15 cellular contexts compared by ENCODE assay signal in the genomic region with DNA sequence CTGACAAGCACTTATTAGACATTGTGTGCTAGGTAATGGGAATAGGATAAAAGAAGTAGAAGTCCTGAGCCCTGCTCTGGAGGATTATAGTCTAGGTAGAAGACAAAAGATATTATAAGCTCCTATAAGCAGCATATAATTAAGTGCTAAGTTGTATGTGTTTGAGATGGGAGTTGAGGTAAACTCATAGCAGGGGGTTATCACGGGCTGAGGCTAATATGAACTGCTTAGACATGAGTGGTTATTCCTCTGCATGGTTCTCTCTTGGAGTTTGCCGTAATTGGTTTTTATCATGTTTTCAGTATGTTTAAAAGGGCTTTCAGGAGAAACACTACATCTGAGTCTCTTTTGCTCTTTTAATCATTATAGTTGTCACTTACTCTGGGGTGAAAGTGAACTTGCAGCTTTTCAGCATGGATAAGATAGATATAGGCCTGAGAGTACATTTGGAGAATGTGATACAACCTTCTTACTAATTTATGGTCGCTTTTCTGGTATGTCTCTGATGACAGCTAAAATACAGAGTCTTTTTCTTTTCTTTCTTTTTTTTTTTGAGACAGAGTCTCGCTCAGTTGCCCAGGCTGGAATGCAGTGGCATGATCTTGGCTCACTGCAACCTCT.
"Had no signal": no experiment of that assay in that cellular context is flagged by ENCODE, and none has a peak within 500 bp of the region (broad histone marks: within the 10 kb centered on the region; RNA-seq: fewer than 3 reads in every experiment).

No MANE protein-coding gene starts in this region.

- ATAC-seq: activated T-cell treated with anti-CD3 and anti-CD28 coated beads, Interleukin-2, amount 50 U/mL, for 4 hours; left lobe of liver; stimulated activated naive CD8-positive, alpha-beta T cell treated with anti-CD3 and anti-CD28 coated beads, Interleukin-15, amount 100 ng/mL, for 72 hours had no signal

- H3K9me3 ChIP-seq: testis had no signal

- DNase-seq: activated CD4-positive, alpha-beta T cell treated with anti-CD3 and anti-CD28 coated beads, Interleukin-2, amount 50 U/mL, for 1 hour; activated CD4-positive, CD25-positive, alpha-beta regulatory T cell treated with anti-CD3 and anti-CD28 coated beads, Interleukin-2, amount 50 U/mL, for 72 hours; activated CD8-positive, alpha-beta memory T cell treated with anti-CD3 and anti-CD28 coated beads, Interleukin-2, amount 50 U/mL, for 4 hours; activated naive CD4-positive, alpha-beta T cell treated with anti-CD3 and anti-CD28 coated beads for 36 hours; activated T-cell treated with anti-CD3 and anti-CD28 coated beads, Interleukin-2, amount 50 U/mL, for 4 hours; head of caudate nucleus; kidney; mammary epithelial cell; nephron progenitor cell; occipital lobe; posterior cingulate gyrus; stimulated activated CD4-positive, alpha-beta T cell treated with anti-CD3 and anti-CD28 coated beads, Interleukin-2, amount 100 ng/mL, for 24 hours; stimulated activated naive CD8-positive, alpha-beta T cell treated with anti-CD3 and anti-CD28 coated beads, Interleukin-15, amount 100 ng/mL, for 72 hours; testis had no signal

- H3K27me3 ChIP-seq: testis had no signal

- H3K4me3 ChIP-seq: testis had no signal
